ENCODE assay signal across 12 cellular contexts in genomic region chr4:100981447-100982204, GRCh38.
DNase-seq lines count a peak whose midpoint lies in the region; ATAC-seq, FAIRE-seq and TF ChIP-seq lines count a peak whose summit lies in the region.
"Had no signal": no experiment of that assay in that cellular context is flagged by ENCODE, and none has a peak within 500 bp of the region (broad histone marks: within the 10 kb centered on the region; RNA-seq: fewer than 3 reads in every experiment).

No MANE protein-coding gene starts in this region.

- H3K27me3 ChIP-seq in H1 (replicated peaks in 1 of 4; ENCODE audit: control insufficient read depth in 3 of 4, extremely low read depth in 1 of 4, insufficient read depth in 3 of 4, low read length in 3 of 4) = no peaks in the 10 kb centered on the region

- no TSS peak for BruUV-seq in Calu3 (replicated peaks; lab: Mats Ljungman, UMichigan)

- H4K91ac ChIP-seq in H1 (replicated peaks; ENCODE audit: insufficient read length, low read length) = no peak overlapping the region

- H4K5ac ChIP-seq in H1 (ENCODE audit: insufficient read length, low read depth, low read length) = no peak overlapping the region

- H3K4me3 ChIP-seq in H1 (ENCODE audit: extremely low read depth in 1 of 4, insufficient read depth in 2 of 4, low read depth in 3 of 4, low read length in 4 of 4) = no peak overlapping the region
- no peak overlapping the region for H3K4me3 ChIP-seq in lower leg skin (ENCODE audit: low read depth, poor library complexity, severe bottlenecking)

- peak overlapping the region in 1 of 2 donors; percentile 56 for H3K27ac Mint-ChIP-seq in natural killer cell treated with Interleukin-12 subunit alpha and Interleukin-12 subunit beta and Interleukin-15 and Interleukin-18, amount 100 ng/mL, for 72 hours
- no peak overlapping the region for H3K27ac Mint-ChIP-seq in Calu3 (ENCODE audit: unreplicated experiment)
- H3K27ac Mint-ChIP-seq in activated CD8-positive, alpha-beta T cell treated with anti-CD3 and anti-CD28 coated beads for 36 hours = no peak overlapping the region

- H3K27me3 Mint-ChIP-seq in natural killer cell treated with Interleukin-12 subunit alpha and Interleukin-12 subunit beta and Interleukin-15 and Interleukin-18, amount 100 ng/mL, for 72 hours = no peaks in the 10 kb centered on the region
- no peaks in the 10 kb centered on the region for H3K27me3 Mint-ChIP-seq in Calu3 (ENCODE audit: unreplicated experiment)
- peaks cover 1% of the 10 kb centered on the region for H3K27me3 Mint-ChIP-seq in activated CD8-positive, alpha-beta T cell treated with anti-CD3 and anti-CD28 coated beads for 36 hours

- no peak overlapping the region for H3K4me2 ChIP-seq in H1 (ENCODE audit: insufficient read depth in 1 of 2, low read depth in 2 of 2, low read length in 2 of 2)

- no peaks in the 10 kb centered on the region for H4K20me1 ChIP-seq in H1 (replicated peaks in 1 of 2; ENCODE audit: control insufficient read depth in 1 of 2, insufficient read depth in 2 of 2, low read length in 2 of 2)

- peaks cover 20 to 21% of the 10 kb centered on the region in 2 donors for H3K4me1 Mint-ChIP-seq in natural killer cell treated with Interleukin-12 subunit alpha and Interleukin-12 subunit beta and Interleukin-15 and Interleukin-18, amount 100 ng/mL, for 72 hours (ENCODE audit: low read depth in 2 of 2)
- H3K4me1 Mint-ChIP-seq in Calu3 (ENCODE audit: low read depth, unreplicated experiment) = no peaks in the 10 kb centered on the region
- no peaks in the 10 kb centered on the region for H3K4me1 Mint-ChIP-seq in activated CD8-positive, alpha-beta T cell treated with anti-CD3 and anti-CD28 coated beads for 36 hours (ENCODE audit: low read depth)

- H4K8ac ChIP-seq in H1 (ENCODE audit: extremely low read depth, insufficient read depth, low read length) = no peak overlapping the region

- no peak overlapping the region for H3K56ac ChIP-seq in H1 (replicated peaks; ENCODE audit: insufficient read length, low read depth, low read length)

- TF ChIP-seq CTCF in H1 (IDR thresholded peaks at IDR 0.05; ENCODE audit: control extremely low read depth in 1 of 3, insufficient read depth in 1 of 3, low read depth in 1 of 3, low read length in 3 of 3) = no peak
- TF ChIP-seq CTCF in lower leg skin (IDR thresholded peaks at IDR 0.05) = no peak
- TF ChIP-seq CTCF in Calu3 (IDR thresholded peaks at IDR 0.05; ENCODE audit: unreplicated experiment) = no peak
- TF ChIP-seq CTCF in activated CD8-positive, alpha-beta T cell treated with anti-CD3 and anti-CD28 coated beads for 36 hours (IDR thresholded peaks at IDR 0.05) = no peak

- no peaks in the 10 kb centered on the region for H3K79me2 ChIP-seq in H1 (ENCODE audit: control insufficient read depth in 1 of 2, insufficient read depth in 2 of 2, low read length in 2 of 2)

- peak overlapping the region; percentile 7 for H3K4me3 Mint-ChIP-seq in natural killer cell treated with Interleukin-12 subunit alpha and Interleukin-12 subunit beta and Interleukin-15 and Interleukin-18, amount 100 ng/mL, for 72 hours
- no peak overlapping the region for H3K4me3 Mint-ChIP-seq in Calu3 (ENCODE audit: low read depth, unreplicated experiment)
- no peak overlapping the region for H3K4me3 Mint-ChIP-seq in activated CD8-positive, alpha-beta T cell treated with anti-CD3 and anti-CD28 coated beads for 36 hours
- H3K4me3 Mint-ChIP-seq: activated T-cell treated with anti-CD3 and anti-CD28 coated beads, Interleukin-2, amount 50 U/mL, for 4 hours had no signal

- intact Hi-C loops in lower leg skin (cut with DNase I; ENCODE audit: low total_unique reads) (no loop called here), Calu3 (cut with micrococcal nuclease; ENCODE audit: unreplicated experiment) (no loop called here)
- intact Hi-C loops in activated CD8-positive, alpha-beta T cell treated with anti-CD3 and anti-CD28 coated beads for 36 hours (cut with micrococcal nuclease) = no loop called here

- H2AFZ ChIP-seq in H1 (ENCODE audit: low read length) = peak overlapping the region; percentile 52; the same call in 1 of the 2 replicates

- H3K4me1 ChIP-seq in H1 (replicated peaks in 1 of 4; ENCODE audit: control insufficient read depth in 3 of 4, insufficient read depth in 4 of 4, low read length in 3 of 4) = peaks cover 0 to 11% (median 10%) of the 10 kb centered on the region in 4 experiments; a peak in 4 of 7 replicates

- H3K14ac ChIP-seq in H1 (ENCODE audit: insufficient read length) = no peak overlapping the region

- FAIRE-seq in H1 (lab: Jason Lieb, UNC) = peak; percentile 45
- FAIRE-seq: colon, islet of Langerhans had no signal

- WGBS in H1 (ENCODE audit: extremely low coverage in 1 of 2, insufficient coverage in 1 of 2, insufficient read length in 1 of 2, insufficient replicate concordance in 2 of 2, low coverage in 1 of 2, low lambda C conversion rate in 2 of 2, missing lambda C conversion rate in 1 of 2), 2 experiments = 86% methylated on average over 5 of the region's 5 CpGs; no CpG with 5 or more reads in 1 of the 2 experiments
- 67 to 70% methylated on average over 5 of the region's 5 CpGs for WGBS in lower leg skin, 2 donors

- no peaks in the 10 kb centered on the region for H3K79me1 ChIP-seq in H1 (ENCODE audit: low read depth, low read length)

- CTCF ChIA-PET in H1 (lab: Charles Lee; ENCODE audit: partially characterized antibody) = interaction anchor here (0.6 to 0.7 kb wide), 2 partner anchors 107 to 805 kb away, joined by 3 to 4 read pairs; no protein-coding TSS in a partner anchor
- CTCF ChIA-PET in Calu3 (lab: Charles Lee) = no interaction called here
- CTCF ChIA-PET in activated CD8-positive, alpha-beta T cell treated with anti-CD3 and anti-CD28 coated beads for 36 hours (lab: Charles Lee) = no interaction called here

- H2BK15ac ChIP-seq in H1 (ENCODE audit: low read length) = no peak overlapping the region

- no peak overlapping the region for H2BK5ac ChIP-seq in H1 (ENCODE audit: low read depth, low read length)

- H3K27ac ChIP-seq in H1 (ENCODE audit: low read depth, low read length) = no peak overlapping the region

- no peak overlapping the region for H3K18ac ChIP-seq in H1 (ENCODE audit: extremely low read depth, low read length)

- no peaks in the 10 kb centered on the region for H3K36me3 Mint-ChIP-seq in natural killer cell treated with Interleukin-12 subunit alpha and Interleukin-12 subunit beta and Interleukin-15 and Interleukin-18, amount 100 ng/mL, for 72 hours
- no peaks in the 10 kb centered on the region for H3K36me3 Mint-ChIP-seq in Calu3 (ENCODE audit: insufficient read depth, unreplicated experiment)
- H3K36me3 Mint-ChIP-seq in activated CD8-positive, alpha-beta T cell treated with anti-CD3 and anti-CD28 coated beads for 36 hours (ENCODE audit: low read depth) = no peaks in the 10 kb centered on the region

- TF ChIP-seq RAD21 in H1 (IDR thresholded peaks at IDR 0.05 in 1 of 2, conservative IDR thresholded peaks at IDR 0.05 in 1 of 2; ENCODE audit: low read depth in 2 of 2, low read length in 2 of 2) = no peak

- no peaks in the 10 kb centered on the region for H3K36me3 ChIP-seq in H1 (ENCODE audit: control insufficient read depth in 2 of 4, insufficient read depth in 4 of 4, low read length in 3 of 4)

- no peak overlapping the region for H2BK120ac ChIP-seq in H1 (replicated peaks; ENCODE audit: low read depth, low read length)

- H3K23ac ChIP-seq in H1 (ENCODE audit: insufficient read length) = no peak overlapping the region

- H3K9me3 Mint-ChIP-seq in natural killer cell treated with Interleukin-12 subunit alpha and Interleukin-12 subunit beta and Interleukin-15 and Interleukin-18, amount 100 ng/mL, for 72 hours = no peaks in the 10 kb centered on the region
- H3K9me3 Mint-ChIP-seq in Calu3 (ENCODE audit: low read depth, unreplicated experiment) = no peaks in the 10 kb centered on the region
- no peaks in the 10 kb centered on the region for H3K9me3 Mint-ChIP-seq in activated CD8-positive, alpha-beta T cell treated with anti-CD3 and anti-CD28 coated beads for 36 hours
- H3K9me3 Mint-ChIP-seq: activated T-cell treated with anti-CD3 and anti-CD28 coated beads, Interleukin-2, amount 50 U/mL, for 4 hours had no signal

- H2BK12ac ChIP-seq in H1 (ENCODE audit: low read depth, low read length) = no peak overlapping the region

- POLR2A ChIA-PET in H1 (lab: Charles Lee; ENCODE audit: partially characterized antibody) = no interaction called here
- POLR2A ChIA-PET in activated CD8-positive, alpha-beta T cell treated with anti-CD3 and anti-CD28 coated beads for 36 hours (lab: Charles Lee) = no interaction called here

- TF ChIP-seq POLR2A in H1 (IDR thresholded peaks at IDR 0.05; ENCODE audit: control extremely low read depth in 1 of 2, low read depth in 2 of 2, low read length in 2 of 2) (no peak), lower leg skin (IDR thresholded peaks at IDR 0.05) (no peak)

- H3K9ac ChIP-seq in H1 (replicated peaks in 1 of 4; ENCODE audit: extremely low read depth in 1 of 4, low read depth in 3 of 4, low read length in 3 of 4) = no peak overlapping the region

- no peak overlapping the region for H2BK20ac ChIP-seq in H1 (ENCODE audit: low read length)

- no peak overlapping the region for H2AK5ac ChIP-seq in H1 (ENCODE audit: low read depth, low read length)

- ATAC-seq in natural killer cell treated with Interleukin-12 subunit alpha and Interleukin-12 subunit beta and Interleukin-15 and Interleukin-18, amount 100 ng/mL, for 72 hours = peak; percentile 75 to 77
- ATAC-seq in GM18520 (IDR thresholded peaks at IDR 0.05; ENCODE audit: unreplicated experiment) = no peak
- no peak for ATAC-seq in activated CD8-positive, alpha-beta T cell treated with anti-CD3 and anti-CD28 coated beads for 36 hours
- ATAC-seq: activated T-cell treated with anti-CD3 and anti-CD28 coated beads, Interleukin-2, amount 50 U/mL, for 4 hours had no signal

- peak; percentile 68 for DNase-seq in CD1c-positive myeloid dendritic cell (ENCODE audit: extremely low spot score)
- DNase-seq in MV-4-11 (lab: John Stamatoyannopoulos, UW) = peak; percentile 98
- no peak for DNase-seq in H1 (ENCODE audit: low read depth in 1 of 2, low spot score in 2 of 2)
- DNase-seq in natural killer cell treated with Interleukin-12 subunit alpha and Interleukin-12 subunit beta and Interleukin-15 and Interleukin-18, amount 100 ng/mL, for 72 hours (ENCODE audit: low spot score) = no peak
- no peak for DNase-seq in lower leg skin (ENCODE audit: low spot score in 2 of 2)
- no peak for DNase-seq in Calu3
- no peak for DNase-seq in activated CD8-positive, alpha-beta T cell treated with anti-CD3 and anti-CD28 coated beads for 36 hours
- DNase-seq: activated T-cell treated with anti-CD3 and anti-CD28 coated beads, Interleukin-2, amount 50 U/mL, for 4 hours; NCI-H524 had no signal

- H3K23me2 ChIP-seq in H1 (ENCODE audit: low read depth, low read length) = no peaks in the 10 kb centered on the region

- TF ChIP-seq EP300 in H1 (IDR thresholded peaks at IDR 0.05; ENCODE audit: borderline replicate concordance in 1 of 2, low read depth in 2 of 2, low read length in 2 of 2) = no peak

- no peaks in the 10 kb centered on the region for H3K9me3 ChIP-seq in H1 (ENCODE audit: insufficient read depth in 2 of 2, low read depth in 1 of 2, low read length in 1 of 2)

- H3K4ac ChIP-seq in H1 (replicated peaks; ENCODE audit: insufficient read length, low read depth, low read length) = no peak overlapping the region

TF ChIP-seq in H1, 55 proteins besides CTCF, POLR2A, EP300 and RAD21 (continues in another document):
- TF ChIP-seq TBP (IDR thresholded peaks at IDR 0.05; ENCODE audit: low read depth, low read length) = no peak
- no peak for TF ChIP-seq MAFK (IDR thresholded peaks at IDR 0.05; ENCODE audit: low read depth, low read length)

Comparison
In these comparisons a context has a peak if more than half of its experiments do, and no peak if none do; other contexts are left out.
1. DNase-seq: peak in CD1c-positive myeloid dendritic cell (single experiment) and MV-4-11 (single experiment); none in H1 (0 of 2), natural killer cell treated with Interleukin-12 subunit alpha and Interleukin-12 subunit beta and Interleukin-15 and Interleukin-18, amount 100 ng/mL, for 72 hours (single experiment), lower leg skin (0 of 2), Calu3 (single experiment) and activated CD8-positive, alpha-beta T cell treated with anti-CD3 and anti-CD28 coated beads for 36 hours (single experiment).
2. ATAC-seq: peak in natural killer cell treated with Interleukin-12 subunit alpha and Interleukin-12 subunit beta and Interleukin-15 and Interleukin-18, amount 100 ng/mL, for 72 hours (2 of 2); none in GM18520 (single experiment) and activated CD8-positive, alpha-beta T cell treated with anti-CD3 and anti-CD28 coated beads for 36 hours (single experiment).